8 cellular contexts compared by ENCODE assay signal in the genomic region with DNA sequence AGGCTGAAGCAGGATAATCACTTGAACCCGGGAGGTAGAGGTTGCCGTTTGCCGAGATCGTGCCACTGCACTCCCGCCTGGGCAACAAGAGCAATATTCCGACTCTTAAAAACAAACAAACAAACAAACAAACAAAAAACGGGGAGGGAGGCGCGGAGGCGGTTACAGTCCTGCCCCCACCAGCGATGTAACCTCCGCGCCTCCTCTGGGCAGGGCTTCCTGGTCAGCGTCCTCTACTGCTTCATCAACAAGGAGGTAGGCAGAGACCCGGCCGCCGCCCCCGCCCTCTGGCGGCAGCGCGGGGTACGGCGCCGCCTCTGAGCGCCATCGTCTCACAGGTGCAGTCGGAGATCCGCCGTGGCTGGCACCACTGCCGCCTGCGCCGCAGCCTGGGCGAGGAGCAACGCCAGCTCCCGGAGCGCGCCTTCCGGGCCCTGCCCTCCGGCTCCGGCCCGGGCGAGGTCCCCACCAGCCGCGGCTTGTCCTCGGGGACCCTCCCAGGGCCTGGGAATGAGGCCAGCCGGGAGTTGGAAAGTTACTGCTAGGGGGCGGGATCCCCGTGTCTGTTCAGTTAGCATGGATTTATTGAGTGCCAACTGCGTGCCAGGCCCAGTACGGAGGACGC. TPM values are rescaled to one million over a fixed set of nuclear protein-coding genes. Genes with fewer than 3 reads are reported as not detected.
DNase-seq lines count a peak whose midpoint lies in the region; ATAC-seq and TF ChIP-seq lines count a peak whose summit lies in the region.

No MANE protein-coding gene starts in this region.

- peaks cover 17 to 33% of the 10 kb centered on the region in 2 donors for H3K27me3 ChIP-seq in left lung

- peak; percentile 70 for DNase-seq in A172 (ENCODE audit: low spot score)
- peak; percentile 62 for DNase-seq in NCI-H510A (lab: John Stamatoyannopoulos, UW)
- DNase-seq in activated CD4-positive, alpha-beta T cell treated with anti-CD3 and anti-CD28 coated beads for 48 hours: peak; percentile 90
- DNase-seq in cortex of kidney (lab: John Stamatoyannopoulos, UW): peak; percentile 41
- peak; percentile 87 to 99 for DNase-seq in left lung
- DNase-seq in stimulated activated CD4-positive, alpha-beta T cell treated with anti-CD3 and anti-CD28 coated beads, Interleukin-1b, Interleukin-23, amount 100 ng/mL, for 48 hours: peak; percentile 84

- H3K4me1 ChIP-seq in left lung: peaks cover 8 to 33% of the 10 kb centered on the region in 2 donors

- peak overlapping the region; percentile 67 to 70 for H3K27ac ChIP-seq in left lung

- H3K36me3 ChIP-seq in left lung: peaks cover 0 to 31% of the 10 kb centered on the region in 2 donors

- intact Hi-C loops in left lung (cut with DNase I): no loop called here

- H3K4me3 ChIP-seq in left lung: peak overlapping the region; percentile 24 to 34

- peak; percentile 98 for TF ChIP-seq CTCF in left lung (IDR thresholded peaks at IDR 0.05)

- ATAC-seq in GM18519 (IDR thresholded peaks at IDR 0.05; ENCODE audit: low FRiP score, unreplicated experiment) (peak; percentile 54), HG03354 (IDR thresholded peaks at IDR 0.05; ENCODE audit: poor library complexity, severe bottlenecking, unreplicated experiment) (peak; percentile 74), left lung (peak; percentile 84)

- no peaks in the 10 kb centered on the region for H3K9me3 ChIP-seq in left lung

RNA-seq across cellular contexts. Expression of a gene that starts 10.2 kb away (rescaled TPM):
- 260 and 319 TPM in 2 replicates for total RNA-seq in A172 (2014; rRNA removed; shearing (Covaris generic))
- total RNA-seq in left lung: 100 to 1,000 TPM; 276 to 306 TPM

RNA-seq across cellular contexts. Expression of a gene that starts 11.0 kb away (rescaled TPM):
- total RNA-seq in A172 (2014; rRNA removed; shearing (Covaris generic)): 5.1 and 8.2 TPM in 2 replicates
- total RNA-seq in left lung: 1 to 10 TPM; 7.7 to 8.7 TPM

RNA-seq across cellular contexts. Expression of a gene that starts 13.5 kb away (rescaled TPM):
- 0.10 and 0.72 TPM in 2 replicates for total RNA-seq in A172 (2014; rRNA removed; shearing (Covaris generic))
- 1 to 10 TPM; 5.4 to 5.7 TPM for total RNA-seq in left lung

RNA-seq across cellular contexts. Expression of a gene that starts 42.3 kb away (rescaled TPM):
- 4.2 and 4.4 TPM in 2 replicates for total RNA-seq in A172 (2014; rRNA removed; shearing (Covaris generic))
- 10 to 100 TPM; 54.2 to 76.4 TPM for total RNA-seq in left lung

RNA-seq across cellular contexts. Expression of a gene that starts 49.2 kb away (rescaled TPM):
- 2.4 and 3.0 TPM in 2 replicates for total RNA-seq in A172 (2014; rRNA removed; shearing (Covaris generic))
- total RNA-seq in left lung: 10 to 100 TPM; 16.6 to 18.4 TPM

Comparison
In these comparisons a context has a peak if more than half of its experiments do, and no peak if none do; other contexts are left out.
1. Peak in every context shown above with its lines: DNase-seq, ATAC-seq, H3K4me3 ChIP-seq and H3K27ac ChIP-seq.
2. DNase-seq: peak in every context shown above with its lines; median percentile 93 in left lung; 90 in activated CD4-positive, alpha-beta T cell treated with anti-CD3 and anti-CD28 coated beads for 48 hours; 84 in stimulated activated CD4-positive, alpha-beta T cell treated with anti-CD3 and anti-CD28 coated beads, Interleukin-1b, Interleukin-23, amount 100 ng/mL, for 48 hours; 70 in A172; 62 in NCI-H510A; 41 in cortex of kidney.